Comparison of ENCODE assay signal across 17 cellular contexts in genomic region chr15:81064253-81064652, GRCh38.
A peak's percentile ranks its signal among the peaks of the same experiment; 100 is the strongest.
DNase-seq lines count a peak whose midpoint lies in the region; ATAC-seq lines count a peak whose summit lies in the region.
"Had no signal": no experiment of that assay in that cellular context is flagged by ENCODE, and none has a peak within 500 bp of the region (broad histone marks: within the 10 kb centered on the region; RNA-seq: fewer than 3 reads in every experiment).

No MANE protein-coding gene starts in this region.

- H3K4me3 ChIP-seq in effector memory CD4-positive, alpha-beta T cell (ENCODE audit: insufficient read depth, low read depth, low read length, poor library complexity, severe bottlenecking) = no peak overlapping the region
- H3K4me3 ChIP-seq: GM23248 had no signal

- no peaks in the 10 kb centered on the region for H3K36me3 ChIP-seq in effector memory CD4-positive, alpha-beta T cell (ENCODE audit: control insufficient read depth, insufficient read depth, low read length)

- no peak for ATAC-seq in GM18861 (IDR thresholded peaks at IDR 0.05; ENCODE audit: unreplicated experiment)

- H3K9me3 ChIP-seq in effector memory CD4-positive, alpha-beta T cell (ENCODE audit: control insufficient read depth, low read length) = no peaks in the 10 kb centered on the region

- H3K4me1 ChIP-seq in effector memory CD4-positive, alpha-beta T cell (ENCODE audit: control insufficient read depth, insufficient read depth, low read length, poor library complexity, severe bottlenecking) = no peaks in the 10 kb centered on the region

- H3K27me3 ChIP-seq in effector memory CD4-positive, alpha-beta T cell (replicated peaks; ENCODE audit: control insufficient read depth, insufficient read depth, low read length, poor library complexity, severe bottlenecking) = no peaks in the 10 kb centered on the region

- no peak overlapping the region for H3K27ac ChIP-seq in effector memory CD4-positive, alpha-beta T cell (ENCODE audit: insufficient read depth, low read length, poor library complexity, severe bottlenecking)
- H3K27ac ChIP-seq: GM23248 had no signal

- DNase-seq in LHCN-M2 (ENCODE audit: low read depth) = peak; percentile 13
- peak; percentile 8 to 10 for DNase-seq in dermis microvascular lymphatic vessel endothelial cell (ENCODE audit: low read depth in 2 of 2)
- DNase-seq in islet precursor cell = peak; percentile 11
- DNase-seq in effector memory CD4-positive, alpha-beta T cell = no peak
- DNase-seq in hepatic stellate cell (ENCODE audit: low spot score) = no peak
- DNase-seq: C1 segment of cervical spinal cord; Calu3; CD4-positive, CD25-positive, alpha-beta regulatory T cell; CD8-positive, alpha-beta memory T cell; COR-L47; DMS53; DMS79 treated with DMSO at 0.1 percent for 48 hours; GF-D8; GM23248; H7; HCEC 1CT had no signal

Comparison
In these comparisons a context has a peak if more than half of its experiments do, and no peak if none do; other contexts are left out.
1. DNase-seq: peak in LHCN-M2 (single experiment), dermis microvascular lymphatic vessel endothelial cell (2 of 2) and islet precursor cell (single experiment); none in effector memory CD4-positive, alpha-beta T cell (0 of 3) and hepatic stellate cell (single experiment).